12 cellular contexts compared by ENCODE assay signal in genomic region chr14:69629225-69630127, GRCh38. TPM values are rescaled to one million over a fixed set of nuclear protein-coding genes. Genes with fewer than 3 reads are reported as not detected.
DNase-seq lines count a peak whose midpoint lies in the region; ATAC-seq, FAIRE-seq and TF ChIP-seq lines count a peak whose summit lies in the region.
"Had no signal": no experiment of that assay in that cellular context is flagged by ENCODE, and none has a peak within 500 bp of the region (broad histone marks: within the 10 kb centered on the region; RNA-seq: fewer than 3 reads in every experiment).

No MANE protein-coding gene starts in this region.

- peaks cover 100% of the 10 kb centered on the region for H3K79me2 ChIP-seq in DOHH2 (ENCODE audit: control insufficient read depth, low read length)

- peak overlapping the region; percentile 82 for H3K4me2 ChIP-seq in DOHH2 (ENCODE audit: low read length)

- H3K27ac ChIP-seq in DOHH2 (ENCODE audit: low read depth, low read length) (peak overlapping the region; percentile 34), aorta (ENCODE audit: low read depth in 1 of 2, low read length in 2 of 2) (no peak overlapping the region)
- H3K27ac ChIP-seq: uterus had no signal

- TF ChIP-seq CTCF in DOHH2 (IDR thresholded peaks at IDR 0.05; ENCODE audit: low read depth, low read length, poor library complexity, severe bottlenecking) = no peak

- H3F3A ChIP-seq in DOHH2 (ENCODE audit: control insufficient read depth, insufficient read depth) = peaks cover 17% of the 10 kb centered on the region

- H3K36me3 ChIP-seq in DOHH2 (ENCODE audit: control insufficient read depth, low read length) = no peaks in the 10 kb centered on the region
- H3K36me3 ChIP-seq in H7 (replicated peaks; ENCODE audit: control insufficient read depth, insufficient read depth, low read length) = no peaks in the 10 kb centered on the region
- H3K36me3 ChIP-seq in aorta (ENCODE audit: control insufficient read depth in 1 of 2, insufficient read depth in 2 of 2, low read length in 1 of 2) = no peaks in the 10 kb centered on the region
- H3K36me3 ChIP-seq: uterus had no signal

- no peaks in the 10 kb centered on the region for H3K9me3 Mint-ChIP-seq in effector memory CD8-positive, alpha-beta T cell

- H3K27me3 Mint-ChIP-seq in effector memory CD8-positive, alpha-beta T cell = no peaks in the 10 kb centered on the region

- FAIRE-seq in GM18507 (lab: Jason Lieb, UNC) = peak; percentile 64

- H3K36me3 Mint-ChIP-seq in effector memory CD8-positive, alpha-beta T cell (ENCODE audit: insufficient read depth) = peaks cover 32% of the 10 kb centered on the region

- no peaks in the 10 kb centered on the region for H3K9me2 ChIP-seq in DOHH2 (replicated peaks; ENCODE audit: control insufficient read depth, low read length)

- peak overlapping the region; percentile 76 to 80 for H3K27ac Mint-ChIP-seq in effector memory CD8-positive, alpha-beta T cell

- H3K4me1 ChIP-seq in DOHH2 (ENCODE audit: control insufficient read depth, low read length) (peaks cover 96% of the 10 kb centered on the region), aorta (ENCODE audit: control insufficient read depth in 1 of 2, insufficient read depth in 2 of 2, low read length in 2 of 2) (peaks cover 7 to 8% of the 10 kb centered on the region in 2 donors)

- no peak for ATAC-seq in effector memory CD8-positive, alpha-beta T cell (replicated peaks)
- no peak for ATAC-seq in aorta (ENCODE audit: low FRiP score)

- H3K27me3 ChIP-seq in DOHH2 (ENCODE audit: control insufficient read depth, low read length) = no peaks in the 10 kb centered on the region
- H3K27me3 ChIP-seq in H7 (ENCODE audit: control insufficient read depth, insufficient read depth, low read length) = no peaks in the 10 kb centered on the region
- H3K27me3 ChIP-seq in aorta (ENCODE audit: control insufficient read depth in 1 of 2, insufficient read depth in 2 of 2, low read length in 1 of 2) = no peaks in the 10 kb centered on the region
- H3K27me3 ChIP-seq: uterus had no signal

- WGBS in aorta, 2 donors = 78 to 84% methylated on average over 9 of the region's 9 CpGs

- intact Hi-C loops in aorta (cut with DNase I) = no loop called here

- DNase-seq in GM18507 (ENCODE audit: extremely low spot score, insufficient read length, low read depth) (no peak), MV-4-11 (lab: John Stamatoyannopoulos, UW) (peak; percentile 7), DMS79 (lab: John Stamatoyannopoulos, UW) (no peak), H7 (no peak), hypothalamus (lab: John Stamatoyannopoulos, UW) (no peak), aorta (no peak)
- no peak for DNase-seq in effector memory CD8-positive, alpha-beta T cell
- DNase-seq: anterior cingulate cortex, mesenchymal stem cell, NCI-H1417 treated with DMSO at 0.1 percent for 48 hours, uterus had no signal

- H3K9me3 ChIP-seq in DOHH2 (ENCODE audit: control insufficient read depth, insufficient read depth, low read length) = no peaks in the 10 kb centered on the region
- H3K9me3 ChIP-seq in aorta (ENCODE audit: control insufficient read depth, low read length) = no peaks in the 10 kb centered on the region
- H3K9me3 ChIP-seq: uterus had no signal

- H3K4me1 Mint-ChIP-seq in effector memory CD8-positive, alpha-beta T cell (ENCODE audit: low read depth in 2 of 2) = peaks cover 82 to 86% of the 10 kb centered on the region in 2 donors

- H3K4me3 ChIP-seq in DOHH2 (ENCODE audit: low read length) (peak overlapping the region; percentile 72), H7 (ENCODE audit: insufficient read depth, low read depth, low read length) (no peak overlapping the region), aorta (ENCODE audit: low read length in 2 of 2) (no peak overlapping the region)
- H3K4me3 ChIP-seq: uterus had no signal

- H4K20me1 ChIP-seq in DOHH2 (ENCODE audit: control insufficient read depth, insufficient read depth, low read depth, low read length) = peaks cover 12% of the 10 kb centered on the region

- H3K4me3 Mint-ChIP-seq in effector memory CD8-positive, alpha-beta T cell = peak overlapping the region; percentile 53 to 54

RNA-seq across cellular contexts. Expression of gene SUSD6, which starts 18.1 kb away (rescaled TPM):
- total RNA-seq in H7 (2014; rRNA removed; shearing (Covaris generic)) = 0.70 and 1.1 TPM in 2 replicates
- total RNA-seq in aorta = 10 to 100 TPM; 51.3 to 59.9 TPM
- polyA plus RNA-seq in aorta = 10 to 100 TPM in 1 of 2 donors, 1 to 10 TPM in 1; 7.4 to 16.1 TPM

RNA-seq across cellular contexts. Expression of gene CCDC177, which starts 54.8 kb away (rescaled TPM):
- 0.04 and 0.17 TPM in 2 replicates for total RNA-seq in H7 (2014; rRNA removed; shearing (Covaris generic))
- total RNA-seq in aorta = not detected
- polyA plus RNA-seq in aorta = not detected
- total RNA-seq: uterus had no signal

Comparison
In these comparisons a context has a peak if more than half of its experiments do, and no peak if none do; other contexts are left out.
1. RNA of gene SUSD6, which starts 18.1 kb away (total RNA-seq): 51.3 to 59.9 TPM in aorta; 0.70 to 1.1 TPM in H7; every median in the first group is over 10 times any median in the second.